In genomic region chr6:159969921-159970320, GRCh38 we compare ENCODE assay signal across 1 cellular context.
TF ChIP-seq lines count a peak whose summit lies in the region.

No MANE protein-coding gene starts in this region.

TF ChIP-seq in K562, 482 proteins besides CTCF, POLR2A, EP300 and RAD21 (continued from another document):
- TF ChIP-seq HINFP (tag; conservative IDR thresholded peaks at IDR 0.05; ENCODE audit: low read depth) = no peak
- peak in 1 of 2 experiments; percentile 59; a peak in 1 of 4 replicates for TF ChIP-seq RCOR1 (IDR thresholded peaks at IDR 0.05; ENCODE audit: borderline replicate concordance in 1 of 2, low read depth in 2 of 2, low read length in 2 of 2)
- TF ChIP-seq TBP (optimal IDR thresholded peaks at IDR 0.05; ENCODE audit: low read depth, low read length) = peak; percentile 52
- no peak for TF ChIP-seq ESRRA (IDR thresholded peaks at IDR 0.05; ENCODE audit: borderline replicate concordance, low read depth)
- no peak for TF ChIP-seq TAL1 (IDR thresholded peaks at IDR 0.05)
- TF ChIP-seq ZNF740 (CRISPR knock-in tag; IDR thresholded peaks at IDR 0.05) = no peak
- TF ChIP-seq ZNF740 (tag; IDR thresholded peaks at IDR 0.05) = no peak
- peak; percentile 60; the same call in 1 of the 2 replicates for TF ChIP-seq JUN (IDR thresholded peaks at IDR 0.05; ENCODE audit: borderline replicate concordance, low read depth, low read length)
- no peak for TF ChIP-seq JUN (CRISPR knock-in tag; IDR thresholded peaks at IDR 0.05; ENCODE audit: borderline replicate concordance)
- no peak for TF ChIP-seq CEBPG (CRISPR knock-in tag; IDR thresholded peaks at IDR 0.05)
- peak in 1 of 2 experiments; percentile 0; a peak in 1 of 4 replicates for TF ChIP-seq CEBPG (tag; conservative IDR thresholded peaks at IDR 0.05 in 1 of 2, IDR thresholded peaks at IDR 0.05 in 1 of 2)
- TF ChIP-seq ZNF41 (CRISPR knock-in tag; conservative IDR thresholded peaks at IDR 0.05) = no peak
- no peak for TF ChIP-seq POLR3G (IDR thresholded peaks at IDR 0.05; ENCODE audit: extremely low read depth, insufficient read length, insufficient replicate concordance)
- TF ChIP-seq NR3C1 (CRISPR knock-in tag; IDR thresholded peaks at IDR 0.05) = no peak
- no peak for TF ChIP-seq CEBPB (tag; IDR thresholded peaks at IDR 0.05)
- TF ChIP-seq, protein P1, sequence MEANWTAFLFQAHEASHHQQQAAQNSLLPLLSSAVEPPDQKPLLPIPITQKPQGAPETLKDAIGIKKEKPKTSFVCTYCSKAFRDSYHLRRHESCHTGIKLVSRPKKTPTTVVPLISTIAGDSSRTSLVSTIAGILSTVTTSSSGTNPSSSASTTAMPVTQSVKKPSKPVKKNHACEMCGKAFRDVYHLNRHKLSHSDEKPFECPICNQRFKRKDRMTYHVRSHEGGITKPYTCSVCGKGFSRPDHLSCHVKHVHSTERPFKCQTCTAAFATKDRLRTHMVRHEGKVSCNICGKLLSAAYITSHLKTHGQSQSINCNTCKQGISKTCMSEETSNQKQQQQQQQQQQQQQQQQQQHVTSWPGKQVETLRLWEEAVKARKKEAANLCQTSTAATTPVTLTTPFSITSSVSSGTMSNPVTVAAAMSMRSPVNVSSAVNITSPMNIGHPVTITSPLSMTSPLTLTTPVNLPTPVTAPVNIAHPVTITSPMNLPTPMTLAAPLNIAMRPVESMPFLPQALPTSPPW (CRISPR knock-in tag; IDR thresholded peaks at IDR 0.05) = no peak
- no peak for TF ChIP-seq NR4A1 (CRISPR knock-in tag; IDR thresholded peaks at IDR 0.05)
- TF ChIP-seq NR4A1 (tag; IDR thresholded peaks at IDR 0.05) = no peak
- TF ChIP-seq NFRKB (IDR thresholded peaks at IDR 0.05; ENCODE audit: low read depth) = 0 out of 2 replicates have a peak, but pooled peaks have one; percentile 41
- no peak for TF ChIP-seq PHB (CRISPR knock-in tag; IDR thresholded peaks at IDR 0.05)
- no peak for TF ChIP-seq NR2C2 (CRISPR knock-in tag; IDR thresholded peaks at IDR 0.05)
- TF ChIP-seq NR2C2 (tag; IDR thresholded peaks at IDR 0.05) = peak; percentile 76
- TF ChIP-seq ZNF766 (CRISPR knock-in tag; conservative IDR thresholded peaks at IDR 0.05) = no peak
- TF ChIP-seq FOXJ2 (tag; IDR thresholded peaks at IDR 0.05) = no peak
- TF ChIP-seq NRF1 (conservative IDR thresholded peaks at IDR 0.05 in 1 of 2, IDR thresholded peaks at IDR 0.05 in 1 of 2) = peak; percentile 53 to 58; a peak in 3 of 4 replicates
- no peak for TF ChIP-seq ZBTB17 (CRISPR knock-in tag; IDR thresholded peaks at IDR 0.05)
- TF ChIP-seq XRCC3 (IDR thresholded peaks at IDR 0.05) = no peak
- peak; percentile 47 for TF ChIP-seq KDM5B (IDR thresholded peaks at IDR 0.05; ENCODE audit: insufficient replicate concordance, low read depth, low read length)
- no peak for TF ChIP-seq HNRNPK (IDR thresholded peaks at IDR 0.05; ENCODE audit: low read depth, low read length, poor library complexity, severe bottlenecking)
- no peak for TF ChIP-seq ADNP (tag; IDR thresholded peaks at IDR 0.05)
- peak; percentile 94 for TF ChIP-seq ATF7 (IDR thresholded peaks at IDR 0.05)
- TF ChIP-seq, protein P2, sequence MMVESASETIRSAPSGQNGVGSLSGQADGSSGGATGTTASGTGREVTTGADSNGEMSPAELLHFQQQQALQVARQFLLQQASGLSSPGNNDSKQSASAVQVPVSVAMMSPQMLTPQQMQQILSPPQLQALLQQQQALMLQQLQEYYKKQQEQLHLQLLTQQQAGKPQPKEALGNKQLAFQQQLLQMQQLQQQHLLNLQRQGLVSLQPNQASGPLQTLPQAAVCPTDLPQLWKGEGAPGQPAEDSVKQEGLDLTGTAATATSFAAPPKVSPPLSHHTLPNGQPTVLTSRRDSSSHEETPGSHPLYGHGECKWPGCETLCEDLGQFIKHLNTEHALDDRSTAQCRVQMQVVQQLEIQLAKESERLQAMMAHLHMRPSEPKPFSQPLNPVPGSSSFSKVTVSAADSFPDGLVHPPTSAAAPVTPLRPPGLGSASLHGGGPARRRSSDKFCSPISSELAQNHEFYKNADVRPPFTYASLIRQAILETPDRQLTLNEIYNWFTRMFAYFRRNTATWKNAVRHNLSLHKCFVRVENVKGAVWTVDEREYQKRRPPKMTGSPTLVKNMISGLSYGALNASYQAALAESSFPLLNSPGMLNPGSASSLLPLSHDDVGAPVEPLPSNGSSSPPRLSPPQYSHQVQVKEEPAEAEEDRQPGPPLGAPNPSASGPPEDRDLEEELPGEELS (CRISPR knock-in tag; IDR thresholded peaks at IDR 0.05; ENCODE audit: borderline replicate concordance) = no peak
- TF ChIP-seq ZSCAN29 (IDR thresholded peaks at IDR 0.05) = peak; percentile 92
- peak; percentile 63; the same call in 1 of the 2 replicates for TF ChIP-seq POLR2AphosphoS5 (IDR thresholded peaks at IDR 0.05; ENCODE audit: control insufficient read depth, insufficient read depth, low read depth, low read length)
- TF ChIP-seq ZNF699 (CRISPR knock-in tag; IDR thresholded peaks at IDR 0.05; ENCODE audit: insufficient replicate concordance) = no peak
- no peak for TF ChIP-seq TSC22D4 (tag; IDR thresholded peaks at IDR 0.05)
- TF ChIP-seq THRAP3 (IDR thresholded peaks at IDR 0.05; ENCODE audit: borderline replicate concordance) = no peak
- no peak for TF ChIP-seq SMAD3 (CRISPR knock-in tag; conservative IDR thresholded peaks at IDR 0.05)
- TF ChIP-seq ZNF212 (CRISPR knock-in tag; IDR thresholded peaks at IDR 0.05) = no peak
- no peak for TF ChIP-seq CTBP1 (IDR thresholded peaks at IDR 0.05; ENCODE audit: borderline replicate concordance)
- no peak for TF ChIP-seq SREBF1 (IDR thresholded peaks at IDR 0.05; ENCODE audit: borderline replicate concordance, low read depth, low read length)
- TF ChIP-seq BRCA1 (IDR thresholded peaks at IDR 0.05) = no peak
- TF ChIP-seq BRCA1 (CRISPR knock-in tag; IDR thresholded peaks at IDR 0.05) = no peak
- no peak for TF ChIP-seq CHD4 (IDR thresholded peaks at IDR 0.05; ENCODE audit: insufficient read depth, insufficient replicate concordance, low read depth, low read length, poor library complexity, severe bottlenecking)
- TF ChIP-seq, protein P3, sequence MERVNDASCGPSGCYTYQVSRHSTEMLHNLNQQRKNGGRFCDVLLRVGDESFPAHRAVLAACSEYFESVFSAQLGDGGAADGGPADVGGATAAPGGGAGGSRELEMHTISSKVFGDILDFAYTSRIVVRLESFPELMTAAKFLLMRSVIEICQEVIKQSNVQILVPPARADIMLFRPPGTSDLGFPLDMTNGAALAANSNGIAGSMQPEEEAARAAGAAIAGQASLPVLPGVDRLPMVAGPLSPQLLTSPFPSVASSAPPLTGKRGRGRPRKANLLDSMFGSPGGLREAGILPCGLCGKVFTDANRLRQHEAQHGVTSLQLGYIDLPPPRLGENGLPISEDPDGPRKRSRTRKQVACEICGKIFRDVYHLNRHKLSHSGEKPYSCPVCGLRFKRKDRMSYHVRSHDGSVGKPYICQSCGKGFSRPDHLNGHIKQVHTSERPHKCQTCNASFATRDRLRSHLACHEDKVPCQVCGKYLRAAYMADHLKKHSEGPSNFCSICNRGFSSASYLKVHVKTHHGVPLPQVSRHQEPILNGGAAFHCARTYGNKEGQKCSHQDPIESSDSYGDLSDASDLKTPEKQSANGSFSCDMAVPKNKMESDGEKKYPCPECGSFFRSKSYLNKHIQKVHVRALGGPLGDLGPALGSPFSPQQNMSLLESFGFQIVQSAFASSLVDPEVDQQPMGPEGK (CRISPR knock-in tag; IDR thresholded peaks at IDR 0.05; ENCODE audit: borderline replicate concordance) = no peak
- TF ChIP-seq DMBX1 (CRISPR knock-in tag; IDR thresholded peaks at IDR 0.05; ENCODE audit: borderline replicate concordance) = no peak
- no peak for TF ChIP-seq CXXC5 (CRISPR knock-in tag; IDR thresholded peaks at IDR 0.05)
- no peak for TF ChIP-seq HDGF (IDR thresholded peaks at IDR 0.05)
- TF ChIP-seq FIP1L1 (IDR thresholded peaks at IDR 0.05; ENCODE audit: low read depth, low read length, poor library complexity, severe bottlenecking) = no peak
- peak; percentile 31; the same call in 1 of the 2 replicates for TF ChIP-seq RAD51 (IDR thresholded peaks at IDR 0.05; ENCODE audit: borderline replicate concordance, low read depth)
- TF ChIP-seq ZNF280B (CRISPR knock-in tag; IDR thresholded peaks at IDR 0.05) = no peak
- no peak for TF ChIP-seq RBFOX2 (IDR thresholded peaks at IDR 0.05; ENCODE audit: low read depth, low read length)
